In the genomic region with DNA sequence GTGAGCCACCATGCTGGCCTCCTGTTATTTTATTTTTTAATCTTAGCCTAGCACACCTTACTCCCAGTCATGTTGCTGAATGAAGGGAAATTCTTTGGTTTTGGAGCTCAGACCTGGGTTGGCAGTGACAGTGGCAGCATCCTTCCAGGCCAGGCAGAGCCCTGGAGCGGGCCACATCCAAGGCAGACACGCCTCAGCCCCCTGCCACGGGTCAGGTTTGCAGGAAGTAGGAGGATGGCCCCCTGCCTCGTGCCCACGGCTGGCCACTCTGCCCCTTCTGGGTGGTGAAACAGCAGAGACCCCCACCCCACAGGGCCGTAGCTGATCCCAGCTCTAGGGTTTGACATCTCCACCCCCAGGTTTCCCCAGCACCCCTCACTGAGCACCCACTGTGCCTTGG, we compare ENCODE assay signal across 9 cellular contexts. TPM values are rescaled to one million over a fixed set of nuclear protein-coding genes. Genes with fewer than 3 reads are reported as not detected.
"Had no signal": no experiment of that assay in that cellular context is flagged by ENCODE, and none has a peak within 500 bp of the region (broad histone marks: within the 10 kb centered on the region; RNA-seq: fewer than 3 reads in every experiment).

No MANE protein-coding gene starts in this region.

- H3K27ac ChIP-seq: HL-60 had no signal

- H3K4me3 ChIP-seq: K562 had no signal

- FAIRE-seq: HepG2, HTR-8/SVneo, K562 had no signal

- ATAC-seq: HepG2, K562 had no signal

- DNase-seq: IMR-90, KBM-7, KG1 had no signal

RNA-seq across cellular contexts. Expression of a gene that starts 11.7 kb away (rescaled TPM):
- total RNA-seq: HT-29, HT1080, IMR-90 had no signal
- polyA plus RNA-seq: HepG2 had no signal
